In the genomic region with DNA sequence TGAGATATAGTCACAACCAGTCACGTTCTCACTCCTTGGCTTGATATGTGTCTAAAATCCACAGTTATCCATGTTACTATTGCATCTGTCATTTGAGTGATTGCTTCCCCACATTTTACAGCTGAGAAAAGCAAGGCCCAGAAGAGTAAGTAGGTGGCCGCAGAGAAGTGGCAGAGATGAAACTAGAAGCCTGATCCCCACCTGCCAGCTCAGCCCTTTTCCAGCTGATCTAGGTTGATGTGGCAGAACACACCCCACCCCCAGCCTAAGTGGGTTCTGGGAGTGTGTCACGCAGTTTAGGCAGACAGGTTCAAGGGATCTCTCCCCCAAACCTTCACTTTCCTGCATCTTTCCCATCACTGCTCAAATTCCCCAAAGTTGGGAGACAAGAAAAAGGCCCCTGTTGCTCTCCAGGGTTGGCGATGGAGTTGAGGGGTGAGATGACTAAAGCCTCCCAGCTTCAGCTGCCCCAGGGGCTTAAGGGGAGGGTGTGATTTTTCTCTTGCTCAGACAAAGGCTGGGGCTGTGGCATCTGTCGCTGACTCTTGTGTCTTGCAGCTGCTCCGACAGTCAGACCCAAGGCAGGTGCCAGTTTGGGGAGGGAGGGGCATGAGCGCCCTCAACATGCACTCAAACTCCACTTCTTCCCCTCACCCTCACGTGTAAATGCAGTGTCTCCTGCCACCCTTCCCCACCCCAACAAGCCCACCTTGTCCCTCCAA, we compare ENCODE assay signal across 22 cellular contexts. TPM values are rescaled to one million over a fixed set of nuclear protein-coding genes. Genes with fewer than 3 reads are reported as not detected.
DNase-seq lines count a peak whose midpoint lies in the region; ATAC-seq, FAIRE-seq and TF ChIP-seq lines count a peak whose summit lies in the region.
"Had no signal": no experiment of that assay in that cellular context is flagged by ENCODE, and none has a peak within 500 bp of the region (broad histone marks: within the 10 kb centered on the region; RNA-seq: fewer than 3 reads in every experiment).

No MANE protein-coding gene starts in this region.

- ATAC-seq in HepG2 (no peak), HG03457 (IDR thresholded peaks at IDR 0.05; ENCODE audit: unreplicated experiment) (no peak)

- intact Hi-C loops in HepG2 (cut with micrococcal nuclease; ENCODE audit: unreplicated experiment) = no loop called here

- H4K20me1 ChIP-seq in MM.1S (ENCODE audit: insufficient read depth, low read length) = no peaks in the 10 kb centered on the region
- H4K20me1 ChIP-seq in HepG2 (ENCODE audit: insufficient read depth, low read length) = no peaks in the 10 kb centered on the region

- no peak overlapping the region for H3K9ac ChIP-seq in MM.1S (ENCODE audit: low read length)
- H3K9ac ChIP-seq in HepG2 (ENCODE audit: insufficient read depth, low read depth, low read length) = no peak overlapping the region

- DNase-seq in MM.1S = peak; percentile 67
- peak; percentile 84 for DNase-seq in NCI-H1694 treated with DMSO at 0.1 percent for 48 hours (lab: John Stamatoyannopoulos, UW)
- DNase-seq in NCI-H774 (lab: John Stamatoyannopoulos, UW) = peak; percentile 64
- DNase-seq in myocyte (ENCODE audit: low read depth) = peak; percentile 95
- no peak for DNase-seq in HepG2 (ENCODE audit: low spot score)
- DNase-seq in stimulated activated CD4-positive, alpha-beta T cell treated with anti-CD3 and anti-CD28 coated beads, Interleukin-2, amount 100 ng/mL, for 48 hours = no peak
- no peak for DNase-seq in SIG-M5 treated with dmso at 0.1 percent for 504 hours (lab: John Stamatoyannopoulos, UW; ENCODE audit: unreplicated experiment)
- DNase-seq: activated CD4-positive, CD25-positive, alpha-beta regulatory T cell; activated naive CD8-positive, alpha-beta T cell treated with anti-CD3 and anti-CD28 coated beads, Interleukin-2, amount 10 ng/mL, durations not matched to agents 7 days and 5 days; AML-193; brain microvascular endothelial cell; Caco-2; foreskin fibroblast; Kasumi-1; NCI-H2227 treated with DMSO at 0.1 percent for 48 hours; PC-9; stimulated activated CD4-positive, alpha-beta T cell treated with anti-CD3 and anti-CD28 coated beads, Interleukin-12 subunit alpha, Interleukin-12 subunit beta, amount 100 ng/mL, for 4 hours had no signal

- TF ChIP-seq RAD21 in HepG2 (CRISPR knock-in tag; IDR thresholded peaks at IDR 0.05) = no peak

- H3K36me3 ChIP-seq in MM.1S (replicated peaks; ENCODE audit: insufficient read depth, low read length) (no peaks in the 10 kb centered on the region), HepG2 (replicated peaks in 1 of 2; ENCODE audit: control insufficient read depth in 1 of 2, insufficient read depth in 2 of 2, low read length in 2 of 2) (no peaks in the 10 kb centered on the region)
- H3K36me3 ChIP-seq: brain microvascular endothelial cell had no signal

- H3F3A ChIP-seq in MM.1S (ENCODE audit: insufficient read depth, low read length) = no peaks in the 10 kb centered on the region

- CTCF ChIA-PET in HepG2 (lab: Yijun Ruan, JAX; ENCODE audit: low intra/inter-chr PET ratio, low total read pairs) = no interaction called here

- no peak for FAIRE-seq in HepG2 (lab: Jason Lieb, UNC)
- FAIRE-seq: endothelial cell of umbilical vein, G401.6 had no signal

- H2AFZ ChIP-seq in MM.1S (ENCODE audit: low read length) (no peak overlapping the region), HepG2 (ENCODE audit: low read length) (no peak overlapping the region)
- H2AFZ ChIP-seq: PC-9 had no signal

- in situ Hi-C loops in HepG2 (cut with HindIII; ENCODE audit: extremely low pct_ligation_motif_present, low pct_unique_long_range_greater_than_20kb) = no loop called here

- peaks cover 30% of the 10 kb centered on the region for H3K4me1 ChIP-seq in MM.1S (ENCODE audit: low read length)
- H3K4me1 ChIP-seq in HepG2 (ENCODE audit: insufficient read depth, low read length) = peaks cover 20% of the 10 kb centered on the region
- H3K4me1 ChIP-seq: Caco-2 had no signal

- H3K4me2 ChIP-seq in MM.1S (ENCODE audit: low read depth, low read length) (peak overlapping the region; percentile 17; the same call in 1 of the 2 replicates), HepG2 (ENCODE audit: low read depth, low read length) (no peak overlapping the region)
- H3K4me2 ChIP-seq: PC-9 had no signal

- no peaks in the 10 kb centered on the region for H3K9me2 ChIP-seq in MM.1S (replicated peaks; ENCODE audit: insufficient read depth, low read length)

- no TSS peak for BruUV-seq in HepG2 (replicated peaks; lab: Mats Ljungman, UMichigan)

- H3K27me3 ChIP-seq in MM.1S (replicated peaks; ENCODE audit: insufficient read depth, low read length) = peaks cover 12% of the 10 kb centered on the region; the same call in 1 of the 2 replicates
- peaks cover 0 to 5% of the 10 kb centered on the region in 2 experiments; a peak in 3 of 5 replicates for H3K27me3 ChIP-seq in HepG2 (ENCODE audit: control insufficient read depth in 1 of 2, insufficient read depth in 2 of 2, low read length in 2 of 2)

- no peak for TF ChIP-seq EP300 in HepG2 (IDR thresholded peaks at IDR 0.05; ENCODE audit: low read depth in 2 of 2, low read length in 2 of 2)
- TF ChIP-seq EP300 in HepG2 (CRISPR knock-in tag; IDR thresholded peaks at IDR 0.05; ENCODE audit: borderline replicate concordance) = no peak

- 49% methylated on average over 6 of the region's 8 CpGs for WGBS in HepG2 (ENCODE audit: low lambda C conversion rate)

- H3K4me3 ChIP-seq in MM.1S (ENCODE audit: low read length) (no peak overlapping the region), HepG2 (replicated peaks in 1 of 3; ENCODE audit: insufficient read depth in 1 of 3, low read depth in 2 of 3, low read length in 3 of 3) (no peak overlapping the region)
- H3K4me3 ChIP-seq: coronary artery, PC-9, SK-N-MC had no signal

- peak overlapping the region; percentile 28; the same call in 1 of the 2 replicates for H3K27ac ChIP-seq in MM.1S (ENCODE audit: low read length)
- no peak overlapping the region for H3K27ac ChIP-seq in HepG2 (ENCODE audit: extremely low read length, insufficient read depth, low read length)
- H3K27ac ChIP-seq: brain microvascular endothelial cell, coronary artery, PC-9, SK-N-MC had no signal

- no peak for TF ChIP-seq POLR2A in HepG2 (IDR thresholded peaks at IDR 0.05; ENCODE audit: insufficient read depth in 1 of 2, low read depth in 2 of 2, low read length in 2 of 2)

- TF ChIP-seq CTCF in MM.1S (IDR thresholded peaks at IDR 0.05; ENCODE audit: low read length) = no peak
- no peak for TF ChIP-seq CTCF in HepG2 (CRISPR knock-in tag; IDR thresholded peaks at IDR 0.05)

- POLR2A ChIA-PET in HepG2 (lab: Yijun Ruan, JAX) = no interaction called here

- H3K79me2 ChIP-seq in MM.1S (ENCODE audit: low read length) (no peaks in the 10 kb centered on the region), HepG2 (ENCODE audit: insufficient read depth, low read length) (no peaks in the 10 kb centered on the region)

- no peaks in the 10 kb centered on the region for H3K9me3 ChIP-seq in MM.1S (replicated peaks; ENCODE audit: insufficient read depth, low read length)
- H3K9me3 ChIP-seq in HepG2 (ENCODE audit: low read length) = no peaks in the 10 kb centered on the region
- H3K9me3 ChIP-seq: Caco-2 had no signal

TF ChIP-seq in HepG2, 621 proteins besides CTCF, POLR2A, EP300 and RAD21:
- TF ChIP-seq TOE1 (CRISPR knock-in tag; IDR thresholded peaks at IDR 0.05) = no peak

RNA-seq across cellular contexts. Expression of gene LHX1, which starts 48.9 kb away (rescaled TPM):
- not detected in 2 replicates for total RNA-seq in myocyte
- polyA plus RNA-seq in myocyte (2012) = not detected
- not detected in 2 replicates for total RNA-seq in HepG2 (2016; rRNA removed; fragmentation: Illumina TruSeq; extraction: Trizol)
- not detected in 2 replicates for total RNA-seq in HepG2 (2016; cell fraction: cytosol; rRNA removed; fragmentation: Illumina TruSeq; extraction: Trizol; ENCODE audit: low read depth)
- not detected in 2 replicates for total RNA-seq in HepG2 (2016; cell fraction: insoluble cytoplasmic fraction; rRNA removed; fragmentation: Illumina TruSeq; extraction: Trizol)
- not detected in 2 replicates for total RNA-seq in HepG2 (2016; cell fraction: membrane; rRNA removed; fragmentation: Illumina TruSeq; extraction: Trizol)
- total RNA-seq in HepG2 (2016; cell fraction: nucleus; rRNA removed; fragmentation: Illumina TruSeq; extraction: Trizol) = not detected in 2 replicates
- not detected in 2 replicates for polyA plus RNA-seq in HepG2 (2011; rRNA removed)
- not detected in 2 replicates for polyA plus RNA-seq in HepG2 (2011; cell fraction: cytosol; rRNA removed)
- not detected in 2 replicates for polyA plus RNA-seq in HepG2 (2011; cell fraction: nucleus; rRNA removed)
- not detected in 2 replicates for polyA plus RNA-seq in HepG2 (2012)
- not detected in 2 replicates for polyA plus RNA-seq in HepG2 (2016; cell fraction: cytosol; fragmentation: Illumina TruSeq; extraction: Trizol; ENCODE audit: low read depth)
- not detected in 2 replicates for polyA plus RNA-seq in HepG2 (2016; cell fraction: insoluble cytoplasmic fraction; fragmentation: Illumina TruSeq; extraction: Trizol; ENCODE audit: low read depth)
- not detected in 2 replicates for polyA plus RNA-seq in HepG2 (2016; cell fraction: membrane; fragmentation: Illumina TruSeq; extraction: Trizol; ENCODE audit: low read depth)
- not detected in 2 replicates for polyA plus RNA-seq in HepG2 (2016; cell fraction: nucleus; fragmentation: Illumina TruSeq; extraction: Trizol; ENCODE audit: insufficient read depth, low read depth)
- 0.07 TPM in 1 of 2 replicates, not detected in the other for polyA minus RNA-seq in HepG2 (2011; rRNA and poly(A)+ RNA removed; ENCODE audit: low replicate concordance)
- not detected in 2 replicates for polyA minus RNA-seq in HepG2 (2011; cell fraction: cytosol; rRNA and poly(A)+ RNA removed)
- not detected in 2 replicates for polyA minus RNA-seq in HepG2 (2011; cell fraction: nucleus; rRNA and poly(A)+ RNA removed)
- total RNA-seq: activated naive CD8-positive, alpha-beta T cell treated with anti-CD3 and anti-CD28 coated beads, Interleukin-2, amount 10 ng/mL, durations not matched to agents 7 days and 5 days; Caco-2; endothelial cell of umbilical vein had no signal
- polyA plus RNA-seq: endothelial cell of umbilical vein had no signal

Comparison
In these comparisons a context has a peak if more than half of its experiments do, and no peak if none do; other contexts are left out.
1. DNase-seq: peak in MM.1S (single experiment), NCI-H1694 treated with DMSO at 0.1 percent for 48 hours (single experiment), NCI-H774 (single experiment) and myocyte (single experiment); none in HepG2 (single experiment), stimulated activated CD4-positive, alpha-beta T cell treated with anti-CD3 and anti-CD28 coated beads, Interleukin-2, amount 100 ng/mL, for 48 hours (0 of 2) and SIG-M5 treated with dmso at 0.1 percent for 504 hours (single experiment).